Comparison of ENCODE assay signal across 1 cellular context in the genomic region with DNA sequence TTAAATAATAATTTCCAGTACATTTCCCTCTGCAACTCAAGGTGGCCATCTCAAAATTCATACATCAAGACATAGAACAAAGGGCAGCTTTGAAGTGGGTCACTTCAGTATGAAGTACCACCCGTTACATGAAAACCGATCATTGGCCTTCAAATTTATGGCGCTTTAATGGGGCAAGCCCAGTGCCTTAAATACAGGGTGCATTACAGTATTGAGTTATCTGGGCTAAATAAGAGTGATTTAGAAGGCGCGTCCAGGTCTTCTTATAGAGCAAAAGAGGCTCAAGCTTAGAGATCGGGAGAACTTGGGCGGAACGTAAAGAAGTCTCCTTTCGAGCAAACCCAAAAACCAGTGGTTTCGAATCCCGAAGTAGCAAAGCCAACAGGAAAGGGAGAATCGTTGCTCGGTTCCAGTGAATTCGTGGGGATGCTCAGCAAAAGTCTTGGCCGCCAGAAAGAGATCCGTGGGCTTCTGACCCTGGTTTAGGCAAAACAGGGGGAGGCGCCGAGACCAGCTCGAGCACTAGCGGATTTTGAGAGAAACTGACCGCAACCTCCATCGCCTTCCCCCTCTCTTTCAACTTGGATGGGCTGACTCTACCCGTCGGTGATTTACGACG.
TF ChIP-seq lines count a peak whose summit lies in the region.

No MANE protein-coding gene starts in this region.

TF ChIP-seq in HepG2, 621 proteins besides CTCF, POLR2A, EP300 and RAD21:
- no peak for TF ChIP-seq MTF1 (CRISPR knock-in tag; IDR thresholded peaks at IDR 0.05)
- TF ChIP-seq, protein P1, sequence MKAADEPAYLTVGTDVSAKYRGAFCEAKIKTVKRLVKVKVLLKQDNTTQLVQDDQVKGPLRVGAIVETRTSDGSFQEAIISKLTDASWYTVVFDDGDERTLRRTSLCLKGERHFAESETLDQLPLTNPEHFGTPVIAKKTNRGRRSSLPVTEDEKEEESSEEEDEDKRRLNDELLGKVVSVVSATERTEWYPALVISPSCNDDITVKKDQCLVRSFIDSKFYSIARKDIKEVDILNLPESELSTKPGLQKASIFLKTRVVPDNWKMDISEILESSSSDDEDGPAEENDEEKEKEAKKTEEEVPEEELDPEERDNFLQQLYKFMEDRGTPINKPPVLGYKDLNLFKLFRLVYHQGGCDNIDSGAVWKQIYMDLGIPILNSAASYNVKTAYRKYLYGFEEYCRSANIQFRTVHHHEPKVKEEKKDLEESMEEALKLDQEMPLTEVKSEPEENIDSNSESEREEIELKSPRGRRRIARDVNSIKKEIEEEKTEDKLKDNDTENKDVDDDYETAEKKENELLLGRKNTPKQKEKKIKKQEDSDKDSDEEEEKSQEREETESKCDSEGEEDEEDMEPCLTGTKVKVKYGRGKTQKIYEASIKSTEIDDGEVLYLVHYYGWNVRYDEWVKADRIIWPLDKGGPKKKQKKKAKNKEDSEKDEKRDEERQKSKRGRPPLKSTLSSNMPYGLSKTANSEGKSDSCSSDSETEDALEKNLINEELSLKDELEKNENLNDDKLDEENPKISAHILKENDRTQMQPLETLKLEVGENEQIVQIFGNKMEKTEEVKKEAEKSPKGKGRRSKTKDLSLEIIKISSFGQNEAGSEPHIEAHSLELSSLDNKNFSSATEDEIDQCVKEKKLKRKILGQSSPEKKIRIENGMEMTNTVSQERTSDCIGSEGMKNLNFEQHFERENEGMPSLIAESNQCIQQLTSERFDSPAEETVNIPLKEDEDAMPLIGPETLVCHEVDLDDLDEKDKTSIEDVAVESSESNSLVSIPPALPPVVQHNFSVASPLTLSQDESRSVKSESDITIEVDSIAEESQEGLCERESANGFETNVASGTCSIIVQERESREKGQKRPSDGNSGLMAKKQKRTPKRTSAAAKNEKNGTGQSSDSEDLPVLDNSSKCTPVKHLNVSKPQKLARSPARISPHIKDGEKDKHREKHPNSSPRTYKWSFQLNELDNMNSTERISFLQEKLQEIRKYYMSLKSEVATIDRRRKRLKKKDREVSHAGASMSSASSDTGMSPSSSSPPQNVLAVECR (CRISPR knock-in tag; IDR thresholded peaks at IDR 0.05; ENCODE audit: borderline replicate concordance) = no peak
- TF ChIP-seq, protein P2, sequence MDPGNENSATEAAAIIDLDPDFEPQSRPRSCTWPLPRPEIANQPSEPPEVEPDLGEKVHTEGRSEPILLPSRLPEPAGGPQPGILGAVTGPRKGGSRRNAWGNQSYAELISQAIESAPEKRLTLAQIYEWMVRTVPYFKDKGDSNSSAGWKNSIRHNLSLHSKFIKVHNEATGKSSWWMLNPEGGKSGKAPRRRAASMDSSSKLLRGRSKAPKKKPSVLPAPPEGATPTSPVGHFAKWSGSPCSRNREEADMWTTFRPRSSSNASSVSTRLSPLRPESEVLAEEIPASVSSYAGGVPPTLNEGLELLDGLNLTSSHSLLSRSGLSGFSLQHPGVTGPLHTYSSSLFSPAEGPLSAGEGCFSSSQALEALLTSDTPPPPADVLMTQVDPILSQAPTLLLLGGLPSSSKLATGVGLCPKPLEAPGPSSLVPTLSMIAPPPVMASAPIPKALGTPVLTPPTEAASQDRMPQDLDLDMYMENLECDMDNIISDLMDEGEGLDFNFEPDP (CRISPR knock-in tag; conservative IDR thresholded peaks at IDR 0.05) = 0 out of 2 replicates have a peak, but pooled peaks have one; percentile 15
